Comparison of ENCODE assay signal across 6 cellular contexts in the genomic region with DNA sequence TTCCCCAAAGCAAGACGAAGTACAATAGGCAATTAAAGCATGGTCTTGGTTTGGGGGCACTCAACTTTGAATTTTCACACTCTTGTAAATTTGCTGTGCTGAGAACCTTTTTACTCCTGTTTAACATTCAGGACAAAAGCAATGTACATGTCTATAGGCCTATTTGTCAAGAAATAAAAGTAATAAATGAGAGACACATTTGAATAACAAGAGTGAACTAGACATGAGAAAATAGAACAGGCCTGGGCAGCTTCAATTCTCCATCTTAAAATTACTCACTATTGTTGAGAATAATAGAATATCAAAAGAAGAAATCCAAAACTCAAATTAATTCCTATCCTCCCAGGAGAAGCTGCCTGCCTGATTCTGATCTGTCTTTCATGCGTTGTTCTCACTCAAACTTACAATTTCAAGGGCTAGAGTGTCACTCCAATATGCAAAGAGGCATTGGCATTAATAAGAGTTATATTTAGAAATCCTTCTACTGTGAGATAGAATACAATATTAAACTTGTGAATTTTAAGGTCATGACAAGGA.
"Had no signal": no experiment of that assay in that cellular context is flagged by ENCODE, and none has a peak within 500 bp of the region (broad histone marks: within the 10 kb centered on the region; RNA-seq: fewer than 3 reads in every experiment).

No MANE protein-coding gene starts in this region.

- H2AFZ ChIP-seq: GM23248, GM23338 had no signal

- H3K27ac ChIP-seq: GM23248 had no signal

- H3K4me3 ChIP-seq: GM23248, GM23338 had no signal

- H3K9ac ChIP-seq: GM23248 had no signal

- H3K4me2 ChIP-seq: GM23338 had no signal

- DNase-seq: GM23248, H7, H9, HCEC 1CT, HFFc6 had no signal
